ENCODE assay signal across 12 cellular contexts in the genomic region with DNA sequence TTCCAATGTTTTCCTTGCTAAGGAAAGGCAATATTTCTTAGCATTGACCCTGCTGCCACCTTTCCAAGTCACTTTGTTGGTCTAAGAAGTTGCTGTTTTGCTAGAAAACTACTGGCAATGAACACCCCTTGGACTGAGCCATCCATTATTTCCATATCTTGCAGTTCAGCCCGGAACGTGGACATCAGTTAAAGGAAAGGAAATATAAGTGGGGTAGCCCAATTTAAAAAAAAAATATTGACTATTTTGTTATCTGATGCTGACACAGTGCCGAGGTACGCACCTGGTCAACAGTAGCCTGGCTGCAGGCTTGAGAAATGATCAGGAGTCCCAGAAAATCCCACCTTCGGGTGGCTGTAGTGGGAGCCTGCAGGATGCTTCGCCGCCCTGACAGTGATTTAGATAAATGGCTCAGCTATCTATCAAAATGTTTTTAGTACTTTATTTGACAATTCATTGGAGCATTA. TPM values are rescaled to one million over a fixed set of nuclear protein-coding genes. Genes with fewer than 3 reads are reported as not detected.
DNase-seq lines count a peak whose midpoint lies in the region; ATAC-seq and TF ChIP-seq lines count a peak whose summit lies in the region.
"Had no signal": no experiment of that assay in that cellular context is flagged by ENCODE, and none has a peak within 500 bp of the region (broad histone marks: within the 10 kb centered on the region; RNA-seq: fewer than 3 reads in every experiment).

No MANE protein-coding gene starts in this region.

- H3K4me1 Mint-ChIP-seq in neural crest cell, result peaks cover 39% of the 10 kb centered on the region
- peaks cover 16 to 21% of the 10 kb centered on the region in 2 donors for H3K4me1 Mint-ChIP-seq in immature natural killer cell

- H3K27me3 Mint-ChIP-seq in neural crest cell (ENCODE audit: low read depth) (peaks cover 30% of the 10 kb centered on the region), immature natural killer cell (ENCODE audit: low read depth in 3 of 3) (peaks cover 21 to 34% (median 33%) of the 10 kb centered on the region in 3 donors)

- no peak for TF ChIP-seq CTCF in esophagus muscularis mucosa (IDR thresholded peaks at IDR 0.05)
- TF ChIP-seq CTCF in neural crest cell (conservative IDR thresholded peaks at IDR 0.05), result no peak
- TF ChIP-seq CTCF in upper lobe of left lung (IDR thresholded peaks at IDR 0.05), result no peak

- H3K36me3 ChIP-seq in adipocyte (ENCODE audit: control insufficient read depth, insufficient read depth, low read length, severe bottlenecking) (no peaks in the 10 kb centered on the region), esophagus muscularis mucosa (no peaks in the 10 kb centered on the region), upper lobe of left lung (no peaks in the 10 kb centered on the region)

- no peaks in the 10 kb centered on the region for H3K9me3 ChIP-seq in adipocyte (ENCODE audit: control insufficient read depth, low read length)
- H3K9me3 ChIP-seq in esophagus muscularis mucosa, result no peaks in the 10 kb centered on the region
- no peaks in the 10 kb centered on the region for H3K9me3 ChIP-seq in upper lobe of left lung

- no peak for TF ChIP-seq POLR2A in esophagus muscularis mucosa (IDR thresholded peaks at IDR 0.05; ENCODE audit: low read depth)
- TF ChIP-seq POLR2A in upper lobe of left lung (IDR thresholded peaks at IDR 0.05), result no peak

- peaks cover 13% of the 10 kb centered on the region for H3K4me1 ChIP-seq in adipocyte (ENCODE audit: control insufficient read depth, insufficient read depth, low read length)
- peaks cover 13 to 57% (median 48%) of the 10 kb centered on the region in 4 donors for H3K4me1 ChIP-seq in esophagus muscularis mucosa
- H3K4me1 ChIP-seq in upper lobe of left lung, result peaks cover 0 to 27% (median 12%) of the 10 kb centered on the region in 4 donors

- H3K4me3 ChIP-seq in adipocyte (ENCODE audit: low read length), result no peak overlapping the region
- peak overlapping the region; percentile 62 to 74 (median 68) for H3K4me3 ChIP-seq in esophagus muscularis mucosa
- peak overlapping the region; percentile 49 to 57 (median 55) for H3K4me3 ChIP-seq in upper lobe of left lung

- TF ChIP-seq EP300 in esophagus muscularis mucosa (IDR thresholded peaks at IDR 0.05) (no peak), upper lobe of left lung (IDR thresholded peaks at IDR 0.05) (no peak)

- H3K36me3 Mint-ChIP-seq in neural crest cell (ENCODE audit: low read depth) (no peaks in the 10 kb centered on the region), immature natural killer cell (no peaks in the 10 kb centered on the region)

- no peak for ATAC-seq in upper lobe of left lung (ENCODE audit: low FRiP score in 2 of 2)
- ATAC-seq: stimulated activated naive CD8-positive, alpha-beta T cell treated with anti-CD3 and anti-CD28 coated beads, Interleukin-15, Interleukin-2, amounts not matched to agents 100 U/mL and 50 U/mL, for 24 hours had no signal

- H3K4me3 Mint-ChIP-seq in neural crest cell (peak overlapping the region; percentile 58), immature natural killer cell (no peak overlapping the region)

- H3K27ac ChIP-seq in esophagus muscularis mucosa (replicated peaks in 1 of 4) (peak overlapping the region; percentile 86 to 94 (median 92)), upper lobe of left lung (peak overlapping the region; percentile 73 to 89 (median 84))

- H3K27me3 ChIP-seq in adipocyte (replicated peaks; ENCODE audit: control insufficient read depth, insufficient read depth, low read length) (no peaks in the 10 kb centered on the region), esophagus muscularis mucosa (no peaks in the 10 kb centered on the region), upper lobe of left lung (no peaks in the 10 kb centered on the region)

- 11% methylated on average over 7 of the region's 7 CpGs for WGBS in esophagus muscularis mucosa
- WGBS in upper lobe of left lung, 2 donors, result 31 to 37% methylated on average over 7 of the region's 7 CpGs

- peak; percentile 38 for DNase-seq in adipocyte (ENCODE audit: low read depth)
- DNase-seq in esophagus muscularis mucosa (ENCODE audit: extremely low spot score), result no peak
- no peak for DNase-seq in neural crest cell (ENCODE audit: low read depth, low spot score)
- no peak for DNase-seq in upper lobe of left lung
- no peak for DNase-seq in NCI-H2196 (lab: John Stamatoyannopoulos, UW; ENCODE audit: unreplicated experiment)
- no peak for DNase-seq in immature natural killer cell
- DNase-seq in stimulated activated CD8-positive, alpha-beta memory T cell treated with anti-CD3 and anti-CD28 coated beads, Interleukin-4, amount 100 ng/mL, for 48 hours, result no peak
- DNase-seq: DMS79; NCI-H1436; stimulated activated naive CD8-positive, alpha-beta T cell treated with anti-CD3 and anti-CD28 coated beads, Interleukin-15, Interleukin-2, amounts not matched to agents 100 U/mL and 50 U/mL, for 24 hours; T-helper 1 cell had no signal

- no peak overlapping the region for H3K9ac ChIP-seq in adipocyte (ENCODE audit: low read length)

- H3K9me3 Mint-ChIP-seq in neural crest cell (no peaks in the 10 kb centered on the region), immature natural killer cell (no peaks in the 10 kb centered on the region)

- H3K27ac Mint-ChIP-seq in neural crest cell (ENCODE audit: unreplicated experiment), result no peak overlapping the region
- H3K27ac Mint-ChIP-seq in immature natural killer cell, result no peak overlapping the region

- intact Hi-C loops in esophagus muscularis mucosa (cut with DNase I), result loop anchor here (5.0 to 10.0 kb wide), 4 partner anchors 163 to 597 kb away; no protein-coding TSS in a partner anchor

RNA-seq across cellular contexts. Expression of a gene that starts 1.4 kb away (rescaled TPM):
- 10 to 100 TPM; 29.2 to 51.9 (median 40.9) TPM for total RNA-seq in esophagus muscularis mucosa
- total RNA-seq in neural crest cell, result 0.98 and 1.9 TPM in 2 replicates
- total RNA-seq in upper lobe of left lung, result 10 to 100 TPM in 2 of 6 donors, 1 to 10 TPM in 4; 3.9 to 15.4 (median 6.4) TPM
- polyA plus RNA-seq in immature natural killer cell, result under 1 TPM in 2 of 3 donors, not detected in 1; 0.19 to 0.61 TPM
- total RNA-seq: HT-29 had no signal
